ENCODE assay signal across 11 cellular contexts in genomic region chrX:10579018-10579752, GRCh38. TPM values are rescaled to one million over a fixed set of nuclear protein-coding genes. Genes with fewer than 3 reads are reported as not detected.
DNase-seq lines count a peak whose midpoint lies in the region; FAIRE-seq and TF ChIP-seq lines count a peak whose summit lies in the region.
"Had no signal": no experiment of that assay in that cellular context is flagged by ENCODE, and none has a peak within 500 bp of the region (broad histone marks: within the 10 kb centered on the region; RNA-seq: fewer than 3 reads in every experiment).

No MANE protein-coding gene starts in this region.

- intact Hi-C loops in stomach (cut with DNase I; ENCODE audit: low total_unique reads): no loop called here

- POLR2A ChIA-PET in AG04450 (lab: Yijun Ruan, JAX): no interaction called here

- no peak overlapping the region for H3K18ac ChIP-seq in mesenchymal stem cell (ENCODE audit: low read depth in 1 of 2, low read length in 2 of 2)

- H3K9me3 ChIP-seq in AG04450 (ENCODE audit: control insufficient read depth, insufficient read depth, low read length) (peaks cover 5% of the 10 kb centered on the region; the same call in 1 of the 2 replicates), mesenchymal stem cell (ENCODE audit: control insufficient read depth, low read length) (peaks cover 11% of the 10 kb centered on the region), stomach (peaks cover 0 to 15% (median 6%) of the 10 kb centered on the region in 4 donors)
- H3K9me3 ChIP-seq: upper lobe of right lung had no signal

- H2BK120ac ChIP-seq in mesenchymal stem cell (ENCODE audit: low read depth, low read length): no peak overlapping the region

- peaks cover 3% of the 10 kb centered on the region for H3K4me1 ChIP-seq in mesenchymal stem cell (ENCODE audit: control insufficient read depth, insufficient read depth, low read depth, low read length)
- H3K4me1 ChIP-seq in stomach: peaks cover 0 to 13% (median 3%) of the 10 kb centered on the region in 4 donors

- H3K27ac ChIP-seq in AG04450 (ENCODE audit: low read depth, low read length): peak overlapping the region; percentile 73
- peak overlapping the region; percentile 90 for H3K27ac ChIP-seq in mesenchymal stem cell (ENCODE audit: low read length, poor library complexity, severe bottlenecking)
- peak overlapping the region in 1 of 5 donors; percentile 9 for H3K27ac ChIP-seq in stomach
- H3K27ac ChIP-seq: upper lobe of right lung had no signal

- TF ChIP-seq EP300 in stomach (IDR thresholded peaks at IDR 0.05): no peak

- CTCF ChIA-PET in AG04450 (lab: Charles Lee): no interaction called here

- H2BK12ac ChIP-seq in mesenchymal stem cell (ENCODE audit: low read length in 2 of 2): no peak overlapping the region

- H2AK5ac ChIP-seq in mesenchymal stem cell (ENCODE audit: low read length, severe bottlenecking): no peak overlapping the region

- no peak overlapping the region for H4K8ac ChIP-seq in mesenchymal stem cell (ENCODE audit: low read length)

- H3K36me3 ChIP-seq in mesenchymal stem cell (ENCODE audit: control insufficient read depth in 1 of 2, insufficient read depth in 2 of 2, low read depth in 1 of 2, low read length in 2 of 2): no peaks in the 10 kb centered on the region
- no peaks in the 10 kb centered on the region for H3K36me3 ChIP-seq in H7 (replicated peaks; ENCODE audit: control insufficient read depth, insufficient read depth, low read length)
- no peaks in the 10 kb centered on the region for H3K36me3 ChIP-seq in stomach
- H3K36me3 ChIP-seq: upper lobe of right lung had no signal

- 25% methylated on average over 2 of the region's 7 CpGs for WGBS in mesenchymal stem cell
- WGBS in stomach, 5 donors: 35 to 47% (median 43%) methylated on average over 7 of the region's 7 CpGs

- H3K79me1 ChIP-seq in mesenchymal stem cell (replicated peaks; ENCODE audit: low read length, poor library complexity, severe bottlenecking): peaks cover 1% of the 10 kb centered on the region

- no peak overlapping the region for H2AFZ ChIP-seq in mesenchymal stem cell (ENCODE audit: low read depth, low read length)

- H3K4ac ChIP-seq in mesenchymal stem cell (ENCODE audit: low read depth in 1 of 2, low read length in 2 of 2): no peak overlapping the region

- no peak for TF ChIP-seq CTCF in AG04450 (IDR thresholded peaks at IDR 0.05; ENCODE audit: low read depth, low read length)
- TF ChIP-seq CTCF in choroid plexus epithelial cell (conservative IDR thresholded peaks at IDR 0.05; ENCODE audit: low read depth, low read length): no peak
- no peak for TF ChIP-seq CTCF in stomach (IDR thresholded peaks at IDR 0.05)

- peak overlapping the region; percentile 5; the same call in 1 of the 2 replicates for H3K4me3 ChIP-seq in AG04450 (ENCODE audit: low read depth, low read length)
- H3K4me3 ChIP-seq in choroid plexus epithelial cell (ENCODE audit: low read depth, low read length): peak overlapping the region; percentile 25
- peak overlapping the region in 1 of 2 experiments; percentile 54 for H3K4me3 ChIP-seq in mesenchymal stem cell (ENCODE audit: insufficient read depth in 1 of 2, low read depth in 1 of 2, low read length in 2 of 2)
- no peak overlapping the region for H3K4me3 ChIP-seq in H7 (ENCODE audit: insufficient read depth, low read depth, low read length)
- peak overlapping the region in 1 of 4 donors; percentile 4 for H3K4me3 ChIP-seq in stomach
- H3K4me3 ChIP-seq: upper lobe of right lung had no signal

- H4K91ac ChIP-seq in mesenchymal stem cell (ENCODE audit: low read length): no peak overlapping the region

- no peak overlapping the region for H3K23ac ChIP-seq in mesenchymal stem cell (ENCODE audit: low read length in 2 of 2)

- peak overlapping the region; percentile 79 for H3K9ac ChIP-seq in mesenchymal stem cell (ENCODE audit: low read length)

- H3K14ac ChIP-seq in mesenchymal stem cell (ENCODE audit: low read length in 2 of 2): no peak overlapping the region

- H3K27me3 ChIP-seq in AG04450 (ENCODE audit: control insufficient read depth, insufficient read depth, low read length) (no peaks in the 10 kb centered on the region), mesenchymal stem cell (ENCODE audit: control insufficient read depth in 1 of 2, insufficient read depth in 1 of 2, low read length in 2 of 2) (no peaks in the 10 kb centered on the region), H7 (ENCODE audit: control insufficient read depth, insufficient read depth, low read length) (no peaks in the 10 kb centered on the region), stomach (no peaks in the 10 kb centered on the region)
- H3K27me3 ChIP-seq: upper lobe of right lung had no signal

- DNase-seq in AG04450 (ENCODE audit: low read depth, low spot score) (peak; percentile 24), HTR-8/SVneo (ENCODE audit: insufficient read length, low spot score) (peak; percentile 31), choroid plexus epithelial cell (ENCODE audit: low read depth) (peak; percentile 76), mesenchymal stem cell (peak; percentile 65), H7 (no peak), NCI-H1048 (lab: John Stamatoyannopoulos, UW) (no peak), HuH-7 (ENCODE audit: low spot score) (no peak), stomach (no peak)
- DNase-seq: activated naive CD4-positive, alpha-beta T cell treated with anti-CD3 and anti-CD28 coated beads for 36 hours; NCI-H2171 treated with DMSO at 0.1 percent for 48 hours; upper lobe of right lung had no signal

- TF ChIP-seq POLR2A in stomach (IDR thresholded peaks at IDR 0.05): no peak

- no peak for FAIRE-seq in HTR-8/SVneo (lab: Jason Lieb, UNC)

- no peak overlapping the region for H2BK15ac ChIP-seq in mesenchymal stem cell (ENCODE audit: low read depth, poor library complexity, severe bottlenecking)

- H3K4me2 ChIP-seq in mesenchymal stem cell (ENCODE audit: low read length, poor library complexity, severe bottlenecking): peak overlapping the region; percentile 9

- H2BK5ac ChIP-seq in mesenchymal stem cell (ENCODE audit: low read depth, low read length, poor library complexity, severe bottlenecking): no peak overlapping the region

RNA-seq across cellular contexts. Expression of gene MID1, which starts 41.2 kb away (rescaled TPM):
- polyA plus RNA-seq in AG04450 (2011; rRNA removed) (37.5 and 42.0 TPM in 2 replicates), stomach (1 to 10 TPM; 2.0 to 4.6 (median 2.0) TPM)
- 65.2 and 80.6 TPM in 2 replicates for polyA minus RNA-seq in AG04450 (2011; rRNA and poly(A)+ RNA removed)
- 3.7 TPM for polyA plus RNA-seq in mesenchymal stem cell (2013, experiment 1 of 2)
- polyA plus RNA-seq in mesenchymal stem cell (2013, experiment 2 of 2): 2.7 TPM
- total RNA-seq in H7 (2014; rRNA removed; shearing (Covaris generic)): 55.1 and 63.4 TPM in 2 replicates
- total RNA-seq in stomach: 10 to 100 TPM in 4 of 5 donors, 1 to 10 TPM in 1; 2.3 to 25.1 (median 15.4) TPM

Comparison
In these comparisons a context has a peak if more than half of its experiments do, and no peak if none do; other contexts are left out.
1. DNase-seq: peak in AG04450 (single experiment), HTR-8/SVneo (single experiment), choroid plexus epithelial cell (single experiment) and mesenchymal stem cell (single experiment); none in H7 (single experiment), NCI-H1048 (single experiment), HuH-7 (single experiment) and stomach (single experiment).